ENCODE assay signal across 10 cellular contexts in genomic region chr6:118708055-118708454, GRCh38. TPM values are rescaled to one million over a fixed set of nuclear protein-coding genes. Genes with fewer than 3 reads are reported as not detected.
DNase-seq lines count a peak whose midpoint lies in the region; ATAC-seq and TF ChIP-seq lines count a peak whose summit lies in the region.
"Had no signal": no experiment of that assay in that cellular context is flagged by ENCODE, and none has a peak within 500 bp of the region (broad histone marks: within the 10 kb centered on the region; RNA-seq: fewer than 3 reads in every experiment).

No MANE protein-coding gene starts in this region.

- BruUV-seq in mammary epithelial cell (replicated peaks; lab: Mats Ljungman, UMichigan), result no TSS peak

- intact Hi-C loops in mammary epithelial cell (cut with micrococcal nuclease), result no loop called here

- ATAC-seq in GM18870 (IDR thresholded peaks at IDR 0.05; ENCODE audit: unreplicated experiment), result no peak

- no peaks in the 10 kb centered on the region for H3K9me3 Mint-ChIP-seq in nephron

- H3K79me2 ChIP-seq in mammary epithelial cell (ENCODE audit: insufficient read depth, low read length), result peaks cover 35% of the 10 kb centered on the region
- H3K79me2 ChIP-seq: parathyroid adenoma had no signal

- H3K4me3 Mint-ChIP-seq in nephron, result peak overlapping the region in 2 of 3 experiments; percentile 4 to 39

- H3K4me1 Mint-ChIP-seq in nephron, result peaks cover 51% of the 10 kb centered on the region

- 100% methylated on average over 3 of the region's 3 CpGs for WGBS in mammary epithelial cell (ENCODE audit: low coverage, missing lambda C conversion rate)

- peak overlapping the region; percentile 86 for H3K4me2 ChIP-seq in mammary epithelial cell (ENCODE audit: insufficient read depth, low read depth, low read length)

- no peak for DNase-seq in GM06990 (ENCODE audit: extremely low read depth, insufficient read length)
- peak; percentile 12 for DNase-seq in NCI-H69 (lab: John Stamatoyannopoulos, UW)
- DNase-seq in mammary epithelial cell, result no peak
- no peak for DNase-seq in cerebellar nuclear complex (lab: John Stamatoyannopoulos, UW)
- no peak for DNase-seq in right atrium auricular region (ENCODE audit: low spot score)
- DNase-seq in HuH-7 (ENCODE audit: low spot score), result no peak
- DNase-seq: NCI-H187 had no signal

- H3K9ac ChIP-seq in mammary epithelial cell (ENCODE audit: insufficient read depth, low read length), result peak overlapping the region; percentile 86
- H3K9ac ChIP-seq: parathyroid adenoma had no signal

- H3K4me3 ChIP-seq in GM06990 (replicated peaks; ENCODE audit: low read depth, low read length) (peak overlapping the region; percentile 15), mammary epithelial cell (replicated peaks in 1 of 3; ENCODE audit: insufficient read depth in 1 of 3, low read depth in 2 of 3, low read length in 3 of 3) (peak overlapping the region in 1 of 3 experiments; percentile 57), right atrium auricular region (no peak overlapping the region)

- H3K4me1 ChIP-seq in mammary epithelial cell (ENCODE audit: insufficient read depth, low read length) (peaks cover 49% of the 10 kb centered on the region), right atrium auricular region (peaks cover 0 to 38% of the 10 kb centered on the region in 2 donors)

- H3K27ac ChIP-seq in mammary epithelial cell (ENCODE audit: insufficient read depth, low read depth, low read length), result peak overlapping the region; percentile 89
- no peak overlapping the region for H3K27ac ChIP-seq in right atrium auricular region

- in situ Hi-C loops in mammary epithelial cell (cut with MboI; ENCODE audit: low sequenced_read_pairs in 2 of 2), result no loop called here

- H3K27me3 Mint-ChIP-seq in nephron (ENCODE audit: low read depth), result no peaks in the 10 kb centered on the region

- H3K36me3 Mint-ChIP-seq in nephron (ENCODE audit: low read depth), result no peaks in the 10 kb centered on the region

- dilution Hi-C loops in mammary epithelial cell (cut with HindIII; ENCODE audit: low sequenced_read_pairs), result no loop called here

- no peaks in the 10 kb centered on the region for H4K20me1 ChIP-seq in mammary epithelial cell (ENCODE audit: insufficient read depth, low read length)

- H2AFZ ChIP-seq in mammary epithelial cell (ENCODE audit: low read depth, low read length), result no peak overlapping the region

- H3K36me3 ChIP-seq in GM06990 (ENCODE audit: control insufficient read depth, insufficient read depth, low read length) (no peaks in the 10 kb centered on the region), mammary epithelial cell (ENCODE audit: insufficient read depth, low read length) (no peaks in the 10 kb centered on the region), right atrium auricular region (no peaks in the 10 kb centered on the region)

- H3K27me3 ChIP-seq in GM06990 (replicated peaks; ENCODE audit: control insufficient read depth, insufficient read depth, low read length), result no peaks in the 10 kb centered on the region
- no peaks in the 10 kb centered on the region for H3K27me3 ChIP-seq in mammary epithelial cell (ENCODE audit: insufficient read depth, low read length)
- H3K27me3 ChIP-seq in right atrium auricular region, result no peaks in the 10 kb centered on the region

- peak overlapping the region; percentile 98 to 99 (median 99) for H3K27ac Mint-ChIP-seq in nephron

- TF ChIP-seq CTCF in GM06990 (IDR thresholded peaks at IDR 0.05; ENCODE audit: insufficient read depth, low read length, poor library complexity, severe bottlenecking) (no peak), mammary epithelial cell (conservative IDR thresholded peaks at IDR 0.05 in 1 of 2, IDR thresholded peaks at IDR 0.05 in 1 of 2; ENCODE audit: extremely low read depth in 1 of 2, insufficient read depth in 1 of 2, low read depth in 1 of 2, low read length in 2 of 2) (no peak), nephron (IDR thresholded peaks at IDR 0.05; ENCODE audit: unreplicated experiment in 3 of 3) (no peak), right atrium auricular region (IDR thresholded peaks at IDR 0.05) (no peak)

- CTCF ChIA-PET in mammary epithelial cell (lab: Charles Lee; ENCODE audit: low non-redundant PET), result no interaction called here

- no peaks in the 10 kb centered on the region for H3K9me3 ChIP-seq in mammary epithelial cell (replicated peaks; ENCODE audit: insufficient read depth, low read length)
- H3K9me3 ChIP-seq in right atrium auricular region, result no peaks in the 10 kb centered on the region

RNA-seq across cellular contexts. Expression of gene CEP85L, which starts 56.7 kb away (rescaled TPM):
- total RNA-seq in mammary epithelial cell, result 10 to 100 TPM; 10.6 to 23.3 TPM
- 2.3 TPM for polyA plus RNA-seq in mammary epithelial cell
- polyA minus RNA-seq in mammary epithelial cell, result 20.8 TPM
- 1 to 10 TPM; 4.5 to 6.8 TPM for total RNA-seq in right atrium auricular region
